ENCODE assay signal across 7 cellular contexts in the genomic region with DNA sequence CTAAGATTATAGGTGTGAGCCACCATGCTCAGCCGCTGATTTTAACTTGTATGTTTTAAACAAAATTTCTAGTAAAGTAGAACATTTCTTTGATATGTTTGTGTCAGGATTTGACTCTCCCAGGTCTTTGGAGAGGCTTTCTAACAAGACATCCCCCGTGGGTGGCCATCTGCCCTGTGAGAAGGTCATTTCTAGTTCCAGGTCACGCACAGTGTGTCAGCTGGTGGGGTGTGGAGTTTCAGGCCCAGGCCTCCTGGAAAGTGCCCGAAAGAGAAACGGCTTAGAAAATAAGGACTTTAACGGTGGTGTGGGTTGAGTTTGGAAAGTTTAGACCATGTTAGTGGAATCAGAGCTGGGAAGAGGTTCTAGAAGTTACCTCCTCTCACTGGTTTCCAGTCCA. TPM values are rescaled to one million over a fixed set of nuclear protein-coding genes. Genes with fewer than 3 reads are reported as not detected.
DNase-seq lines count a peak whose midpoint lies in the region; ATAC-seq and TF ChIP-seq lines count a peak whose summit lies in the region.
"Not testable (repeated sequence)": the region's sequence is repeated elsewhere in the genome, so short reads cannot be mapped to it uniquely, and the experiment has no call there.
"Had no signal": no experiment of that assay in that cellular context is flagged by ENCODE, and none has a peak within 500 bp of the region (broad histone marks: within the 10 kb centered on the region; RNA-seq: fewer than 3 reads in every experiment).

No MANE protein-coding gene starts in this region.

- H3K36me3 ChIP-seq in psoas muscle (ENCODE audit: insufficient read depth in 1 of 2, low read depth in 1 of 2) = not testable (repeated sequence)

- not testable (repeated sequence) for H3K27me3 ChIP-seq in psoas muscle (ENCODE audit: insufficient read depth in 3 of 3, low read length in 2 of 3)

- ATAC-seq in psoas muscle = peak; percentile 71 to 88 (median 78)

- H3K9me3 ChIP-seq in psoas muscle = not testable (repeated sequence)

- H3K27ac ChIP-seq in psoas muscle = not testable (repeated sequence)

- H3K4me1 ChIP-seq in psoas muscle = not testable (repeated sequence)

- not testable (repeated sequence) for H3K4me3 ChIP-seq in psoas muscle

- 10 to 51% (median 49%) methylated on average over 1 to 3 of the region's 6 CpGs for WGBS in psoas muscle, 3 donors

- DNase-seq in psoas muscle = not testable (repeated sequence)

- intact Hi-C loops in psoas muscle (cut with DNase I) = not testable (repeated sequence)

- not testable (repeated sequence) for TF ChIP-seq CTCF in psoas muscle (IDR thresholded peaks at IDR 0.05)

RNA-seq across cellular contexts. Expression of a gene that starts 11.6 kb away (rescaled TPM):
- 10 to 100 TPM; 10.5 to 15.7 (median 14.6) TPM for total RNA-seq in psoas muscle
- polyA plus RNA-seq in psoas muscle = 10 to 100 TPM; 12.8 to 21.5 (median 18.1) TPM

RNA-seq across cellular contexts. Expression of a gene that starts 37.3 kb away (rescaled TPM):
- total RNA-seq in psoas muscle = under 1 TPM in 3 of 4 donors, not detected in 1; 0.48 to 0.91 (median 0.77) TPM
- under 1 TPM; 0.12 to 0.23 (median 0.13) TPM for polyA plus RNA-seq in psoas muscle
- total RNA-seq: A673, Daoy had no signal
- polyA plus RNA-seq: AG04450; BJ; CD14-positive monocyte; CD4-positive, alpha-beta memory T cell had no signal

RNA-seq across cellular contexts. Expression of a gene that starts 48.3 kb away (rescaled TPM):
- 10 to 100 TPM in 1 of 4 donors, 1 to 10 TPM in 1, under 1 TPM in 1, not detected in 1; 0.96 to 12.3 (median 4.0) TPM for total RNA-seq in psoas muscle
- polyA plus RNA-seq in psoas muscle = under 1 TPM; 0.23 to 0.52 (median 0.32) TPM
